7 cellular contexts compared by ENCODE assay signal in the genomic region with DNA sequence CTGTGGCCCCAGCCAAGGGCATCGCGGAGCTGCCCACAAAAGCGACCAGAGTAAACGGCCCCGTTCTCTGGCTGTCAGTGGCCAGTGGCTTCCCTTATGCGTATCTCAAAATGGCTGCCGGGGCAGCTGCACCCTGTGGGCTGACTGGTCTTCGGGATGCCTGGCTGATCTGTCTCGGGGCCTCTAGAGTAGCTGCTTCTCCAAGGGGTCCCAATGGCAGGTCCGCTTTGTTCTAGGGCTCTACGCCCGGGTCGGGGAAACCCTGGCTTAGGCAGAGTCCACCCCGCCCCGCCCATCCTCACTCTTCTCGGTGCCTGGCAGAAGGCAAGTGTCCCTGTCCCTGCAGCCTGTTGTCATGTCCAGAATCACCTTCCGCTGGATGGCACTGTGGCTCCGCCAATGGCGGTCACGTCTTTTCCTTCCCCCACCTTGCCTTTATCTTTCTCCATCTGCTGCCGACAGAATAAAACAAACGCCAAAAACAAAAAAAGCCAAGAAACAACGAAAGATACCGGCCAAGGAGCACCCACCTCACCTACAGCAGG. TPM values are rescaled to one million over a fixed set of nuclear protein-coding genes. Genes with fewer than 3 reads are reported as not detected.
DNase-seq lines count a peak whose midpoint lies in the region; ATAC-seq and TF ChIP-seq lines count a peak whose summit lies in the region.
"Not testable (repeated sequence)": the region's sequence is repeated elsewhere in the genome, so short reads cannot be mapped to it uniquely, and the experiment has no call there.

No MANE protein-coding gene starts in this region.

- H3K9me3 ChIP-seq in left lung = not testable (repeated sequence)

- H3K4me1 ChIP-seq in left lung = not testable (repeated sequence)

- H3K9me3 Mint-ChIP-seq in MCF 10A (ENCODE audit: unreplicated experiment) = not testable (repeated sequence)

- H3K36me3 ChIP-seq in left lung = not testable (repeated sequence)

- BruUV-seq in MCF 10A (replicated peaks; lab: Mats Ljungman, UMichigan) = TSS peak; percentile 23

- H3K27me3 ChIP-seq in left lung = not testable (repeated sequence)

- CTCF ChIA-PET in MCF 10A (lab: Yijun Ruan, JAX) = not testable (repeated sequence)

- H3K27ac ChIP-seq in left lung = not testable (repeated sequence)

- H3K4me3 ChIP-seq in left lung = not testable (repeated sequence)

- not testable (repeated sequence) for DNase-seq in MCF 10A (ENCODE audit: unreplicated experiment); left lung

- TF ChIP-seq CTCF in MCF 10A (IDR thresholded peaks at IDR 0.05; ENCODE audit: unreplicated experiment); left lung (IDR thresholded peaks at IDR 0.05): not testable (repeated sequence)

- not testable (repeated sequence) for H3K4me3 Mint-ChIP-seq in MCF 10A (ENCODE audit: unreplicated experiment)

- H3K36me3 Mint-ChIP-seq in MCF 10A (ENCODE audit: insufficient read depth, unreplicated experiment) = not testable (repeated sequence)

- ATAC-seq in GM18511 (IDR thresholded peaks at IDR 0.05; ENCODE audit: unreplicated experiment) (peak; percentile 47), GM19324 (IDR thresholded peaks at IDR 0.05; ENCODE audit: low FRiP score, unreplicated experiment) (peak; percentile 36), GM21529 (IDR thresholded peaks at IDR 0.05; ENCODE audit: unreplicated experiment) (peak; percentile 42), HG02870 (IDR thresholded peaks at IDR 0.05; ENCODE audit: unreplicated experiment) (peak; percentile 32), HG03159 (IDR thresholded peaks at IDR 0.05; ENCODE audit: unreplicated experiment) (peak; percentile 41), left lung (peak; percentile 87)

- intact Hi-C loops in MCF 10A (cut with micrococcal nuclease); left lung (cut with DNase I): not testable (repeated sequence)

- H3K27me3 Mint-ChIP-seq in MCF 10A (ENCODE audit: insufficient read depth, unreplicated experiment) = peaks cover 17% of the 10 kb centered on the region

- H3K4me1 Mint-ChIP-seq in MCF 10A (ENCODE audit: insufficient read depth, unreplicated experiment) = peaks cover 12% of the 10 kb centered on the region

- POLR2A ChIA-PET in MCF 10A (lab: Yijun Ruan, JAX) = not testable (repeated sequence)

- H3K27ac Mint-ChIP-seq in MCF 10A (ENCODE audit: low read depth, unreplicated experiment) = not testable (repeated sequence)

RNA-seq across cellular contexts. Expression of a gene that starts 50.0 kb away (rescaled TPM):
- total RNA-seq in MCF 10A (2022) (54.0 and 66.4 TPM in 2 replicates), left lung (10 to 100 TPM; 39.5 to 47.2 TPM)

Comparison
In these comparisons a context has a peak if more than half of its experiments do, and no peak if none do; other contexts are left out.
1. ATAC-seq: peak in every context shown above with its lines; median percentile 87 in left lung; 47 in GM18511; 42 in GM21529; 41 in HG03159; 36 in GM19324; 32 in HG02870.